ENCODE assay signal across 9 cellular contexts in genomic region chr2:15591373-15591691, GRCh38. TPM values are rescaled to one million over a fixed set of nuclear protein-coding genes. Genes with fewer than 3 reads are reported as not detected.
DNase-seq lines count a peak whose midpoint lies in the region; ATAC-seq, FAIRE-seq and TF ChIP-seq lines count a peak whose summit lies in the region.
"Had no signal": no experiment of that assay in that cellular context is flagged by ENCODE, and none has a peak within 500 bp of the region (broad histone marks: within the 10 kb centered on the region; RNA-seq: fewer than 3 reads in every experiment).

No MANE protein-coding gene starts in this region.

- no peaks in the 10 kb centered on the region for H3K9me3 Mint-ChIP-seq in activated naive CD4-positive, alpha-beta T cell treated with anti-CD3 and anti-CD28 coated beads for 36 hours
- no peaks in the 10 kb centered on the region for H3K9me3 Mint-ChIP-seq in astrocyte (ENCODE audit: unreplicated experiment)

- whole genome bisulfite sequencing in right lobe of liver (ENCODE audit: insufficient coverage, low coverage, low lambda C conversion rate, missing lambda C conversion rate) = 33% methylated on average over 6 of the region's 7 CpGs

- peak overlapping the region; percentile 85 for H3K27ac ChIP-seq in astrocyte (ENCODE audit: low read depth, low read length)
- peak overlapping the region; percentile 85 to 89 (median 88) for H3K27ac ChIP-seq in right lobe of liver
- H3K27ac ChIP-seq in tibial artery = peak overlapping the region; percentile 86 to 93

- H4K20me1 ChIP-seq in astrocyte (ENCODE audit: insufficient read depth, low read length) = peaks cover 28% of the 10 kb centered on the region

- FAIRE-seq in astrocyte (lab: Jason Lieb, UNC) = no peak
- FAIRE-seq: G401.6 had no signal

- no peak for TF ChIP-seq POLR2A in right lobe of liver (IDR thresholded peaks at IDR 0.05)

- H3K4me1 Mint-ChIP-seq in activated naive CD4-positive, alpha-beta T cell treated with anti-CD3 and anti-CD28 coated beads for 36 hours (ENCODE audit: low read depth) = peaks cover 36% of the 10 kb centered on the region
- peaks cover 16% of the 10 kb centered on the region for H3K4me1 Mint-ChIP-seq in astrocyte (ENCODE audit: low read depth, unreplicated experiment)

- peak overlapping the region; percentile 93 for H3K9ac ChIP-seq in astrocyte (ENCODE audit: low read length)

- CTCF ChIA-PET in activated naive CD4-positive, alpha-beta T cell treated with anti-CD3 and anti-CD28 coated beads for 36 hours (lab: Charles Lee) = interaction anchor here (0.5 to 1.8 kb wide), 3 partner anchors 9 to 55 kb away, joined by 3 to 6 read pairs (median 4); no protein-coding TSS in a partner anchor

- peak overlapping the region; percentile 86 for H3K27ac Mint-ChIP-seq in activated naive CD4-positive, alpha-beta T cell treated with anti-CD3 and anti-CD28 coated beads for 36 hours
- peak overlapping the region; percentile 92 for H3K27ac Mint-ChIP-seq in astrocyte (ENCODE audit: unreplicated experiment)

- H3K4me1 ChIP-seq in astrocyte (ENCODE audit: insufficient read depth, low read length) (no peaks in the 10 kb centered on the region), right lobe of liver (peaks cover 0 to 16% (median 0%) of the 10 kb centered on the region in 4 donors), tibial artery (peaks cover 0 to 31% (median 23%) of the 10 kb centered on the region in 4 donors)

- intact Hi-C loops in activated naive CD4-positive, alpha-beta T cell treated with anti-CD3 and anti-CD28 coated beads for 36 hours (cut with micrococcal nuclease) = loop anchor here (1.0 kb wide), 3 partner anchors 30 to 449 kb away; partner anchors contain the start of gene NBAS
- intact Hi-C loops in right lobe of liver (cut with DNase I) (no loop called here), tibial artery (cut with DNase I; ENCODE audit: low total_unique reads) (no loop called here)

- H3K36me3 ChIP-seq in astrocyte (ENCODE audit: insufficient read depth, low read length) (peaks cover 11% of the 10 kb centered on the region), right lobe of liver (peaks cover 0 to 13% (median 6%) of the 10 kb centered on the region in 4 donors), tibial artery (peaks cover 11 to 12% (median 12%) of the 10 kb centered on the region in 3 donors)

- H3K4me3 Mint-ChIP-seq in activated naive CD4-positive, alpha-beta T cell treated with anti-CD3 and anti-CD28 coated beads for 36 hours = peak overlapping the region; percentile 88
- peak overlapping the region; percentile 94 for H3K4me3 Mint-ChIP-seq in astrocyte (ENCODE audit: unreplicated experiment)

- H3K9me3 ChIP-seq in astrocyte (ENCODE audit: insufficient read depth, low read depth, low read length) (no peaks in the 10 kb centered on the region), right lobe of liver (no peaks in the 10 kb centered on the region), tibial artery (no peaks in the 10 kb centered on the region)

- peak overlapping the region; percentile 96 for H2AFZ ChIP-seq in astrocyte (ENCODE audit: low read depth, low read length)

- peaks cover 19% of the 10 kb centered on the region for H3K36me3 Mint-ChIP-seq in activated naive CD4-positive, alpha-beta T cell treated with anti-CD3 and anti-CD28 coated beads for 36 hours (ENCODE audit: low read depth)
- H3K36me3 Mint-ChIP-seq in astrocyte (ENCODE audit: low read depth, unreplicated experiment) = peaks cover 4% of the 10 kb centered on the region

- H3K27me3 Mint-ChIP-seq in activated naive CD4-positive, alpha-beta T cell treated with anti-CD3 and anti-CD28 coated beads for 36 hours (ENCODE audit: low read depth) = no peaks in the 10 kb centered on the region
- no peaks in the 10 kb centered on the region for H3K27me3 Mint-ChIP-seq in astrocyte (ENCODE audit: low read depth, unreplicated experiment)

- peak overlapping the region; percentile 79 for H3K4me3 ChIP-seq in astrocyte (ENCODE audit: insufficient read depth, low read depth, low read length)
- peak overlapping the region; percentile 78 to 93 (median 81) for H3K4me3 ChIP-seq in right lobe of liver
- H3K4me3 ChIP-seq in tibial artery = peak overlapping the region; percentile 66 to 98

- ATAC-seq in right lobe of liver = no peak

- no peak for DNase-seq in activated naive CD4-positive, alpha-beta T cell treated with anti-CD3 and anti-CD28 coated beads for 36 hours
- no peak for DNase-seq in activated naive CD4-positive, alpha-beta T cell treated with anti-CD3 and anti-CD28 coated beads, Interleukin-2, amount 50 U/mL, for 16 hours
- DNase-seq in astrocyte (ENCODE audit: low read depth) (no peak), right lobe of liver (no peak), tibial artery (no peak), OCI-M2 (lab: John Stamatoyannopoulos, UW; ENCODE audit: unreplicated experiment) (no peak), hypothalamus (lab: John Stamatoyannopoulos, UW) (no peak), NCI-H526 treated with DMSO at 0.1 percent for 48 hours (lab: John Stamatoyannopoulos, UW) (no peak)

- H3K79me2 ChIP-seq in astrocyte (ENCODE audit: insufficient read depth, low read length) = peaks cover 51% of the 10 kb centered on the region

- H3K27me3 ChIP-seq in astrocyte (ENCODE audit: insufficient read depth, low read length) (no peaks in the 10 kb centered on the region), right lobe of liver (no peaks in the 10 kb centered on the region), tibial artery (no peaks in the 10 kb centered on the region)

- TF ChIP-seq CTCF in astrocyte (IDR thresholded peaks at IDR 0.05; ENCODE audit: insufficient read depth, low read depth, low read length) = no peak
- no peak for TF ChIP-seq CTCF in right lobe of liver (IDR thresholded peaks at IDR 0.05)
- no peak for TF ChIP-seq CTCF in tibial artery (IDR thresholded peaks at IDR 0.05)

- H3K4me2 ChIP-seq in astrocyte (ENCODE audit: low read length) = peak overlapping the region; percentile 85

RNA-seq across cellular contexts. Expression of gene DDX1, which starts 0.3 kb away (rescaled TPM):
- 10 to 100 TPM; 61.7 to 64.1 TPM for total RNA-seq in activated naive CD4-positive, alpha-beta T cell treated with anti-CD3 and anti-CD28 coated beads for 36 hours
- total RNA-seq in astrocyte (140 and 146 TPM in 2 replicates), right lobe of liver (10 to 100 TPM; 29.7 to 43.5 (median 37.6) TPM)

RNA-seq across cellular contexts. Expression of gene NBAS, which starts 30.2 kb away (rescaled TPM):
- 10 to 100 TPM; 45.5 to 46.4 TPM for total RNA-seq in activated naive CD4-positive, alpha-beta T cell treated with anti-CD3 and anti-CD28 coated beads for 36 hours
- total RNA-seq in astrocyte (57.6 and 61.5 TPM in 2 replicates), right lobe of liver (10 to 100 TPM; 16.1 to 21.8 (median 18.5) TPM)
